32 cellular contexts compared by ENCODE assay signal in genomic region chr18:73597832-73598615, GRCh38.
A peak's percentile ranks its signal among the peaks of the same experiment; 100 is the strongest.
DNase-seq lines count a peak whose midpoint lies in the region; ATAC-seq and TF ChIP-seq lines count a peak whose summit lies in the region.
"Had no signal": no experiment of that assay in that cellular context is flagged by ENCODE, and none has a peak within 500 bp of the region (broad histone marks: within the 10 kb centered on the region; RNA-seq: fewer than 3 reads in every experiment).

No MANE protein-coding gene starts in this region.

- H3K4me2 ChIP-seq in PC-3 (ENCODE audit: low read length), result no peak overlapping the region

- peaks cover 5% of the 10 kb centered on the region for H3K36me3 Mint-ChIP-seq in natural killer cell treated with Interleukin-12 subunit alpha and Interleukin-12 subunit beta and Interleukin-15 and Interleukin-18, amount 100 ng/mL, for 72 hours
- H3K36me3 Mint-ChIP-seq in natural killer cell (peaks cover 7% of the 10 kb centered on the region), osteocyte (ENCODE audit: unreplicated experiment) (no peaks in the 10 kb centered on the region), HFFc6 (ENCODE audit: low read depth) (no peaks in the 10 kb centered on the region)
- H3K36me3 Mint-ChIP-seq: CD8-positive, alpha-beta memory T cell; immature natural killer cell; memory B cell had no signal

- BruUV-seq in PC-3 (replicated peaks; lab: Mats Ljungman, UMichigan), result no TSS peak

- H3K36me3 ChIP-seq in PC-3 (ENCODE audit: low read depth, low read length), result no peaks in the 10 kb centered on the region
- H3K36me3 ChIP-seq: esophagus muscularis mucosa, sigmoid colon had no signal

- H3K27me3 ChIP-seq in PC-3 (ENCODE audit: low read length), result no peaks in the 10 kb centered on the region
- H3K27me3 ChIP-seq: esophagus muscularis mucosa, sigmoid colon, testis had no signal

- POLR2A ChIA-PET in PC-3 (lab: Charles Lee; ENCODE audit: unreplicated experiment), result no interaction called here

- no peak overlapping the region for H2AFZ ChIP-seq in PC-3 (ENCODE audit: low read length)

- TF ChIP-seq CTCF in natural killer cell (IDR thresholded peaks at IDR 0.05) (no peak), PC-3 (conservative IDR thresholded peaks at IDR 0.05; ENCODE audit: low read depth, low read length) (no peak), osteocyte (IDR thresholded peaks at IDR 0.05) (no peak), HFFc6 (IDR thresholded peaks at IDR 0.05) (no peak)

- peaks cover 0 to 9% of the 10 kb centered on the region in 2 donors for H3K4me1 Mint-ChIP-seq in natural killer cell treated with Interleukin-12 subunit alpha and Interleukin-12 subunit beta and Interleukin-15 and Interleukin-18, amount 100 ng/mL, for 72 hours (ENCODE audit: low read depth in 2 of 2)
- H3K4me1 Mint-ChIP-seq in natural killer cell, result peaks cover 0 to 8% of the 10 kb centered on the region in 2 donors
- no peaks in the 10 kb centered on the region for H3K4me1 Mint-ChIP-seq in osteocyte (ENCODE audit: unreplicated experiment)
- H3K4me1 Mint-ChIP-seq in HFFc6 (ENCODE audit: low read depth), result peaks cover 14% of the 10 kb centered on the region
- H3K4me1 Mint-ChIP-seq: activated naive CD8-positive, alpha-beta T cell treated with anti-CD3 and anti-CD28 coated beads, Interleukin-2, amount 50 U/mL, for 24 hours; B cell; CD8-positive, alpha-beta memory T cell; memory B cell had no signal

- no peak overlapping the region for H3K27ac ChIP-seq in PC-3 (ENCODE audit: low read length)
- H3K27ac ChIP-seq: esophagus muscularis mucosa, psoas muscle, sigmoid colon, testis had no signal

- H3K9me3 Mint-ChIP-seq in natural killer cell treated with Interleukin-12 subunit alpha and Interleukin-12 subunit beta and Interleukin-15 and Interleukin-18, amount 100 ng/mL, for 72 hours, result peaks cover 20% of the 10 kb centered on the region
- peaks cover 8% of the 10 kb centered on the region in 2 donors for H3K9me3 Mint-ChIP-seq in natural killer cell
- no peaks in the 10 kb centered on the region for H3K9me3 Mint-ChIP-seq in osteocyte (ENCODE audit: unreplicated experiment)
- no peaks in the 10 kb centered on the region for H3K9me3 Mint-ChIP-seq in HFFc6
- H3K9me3 Mint-ChIP-seq: activated naive CD8-positive, alpha-beta T cell treated with anti-CD3 and anti-CD28 coated beads, Interleukin-2, amount 50 U/mL, for 24 hours had no signal

- intact Hi-C loops in natural killer cell (cut with micrococcal nuclease), result no loop called here
- intact Hi-C loops in PC-3 (cut with micrococcal nuclease), result no loop called here

- H3K9ac ChIP-seq in PC-3 (ENCODE audit: low read length), result no peak overlapping the region

- H4K20me1 ChIP-seq in PC-3 (ENCODE audit: low read length), result no peaks in the 10 kb centered on the region

- H3K4me3 ChIP-seq in PC-3 (ENCODE audit: low read length), result no peak overlapping the region
- H3K4me3 ChIP-seq: esophagus muscularis mucosa, psoas muscle, sigmoid colon, testis had no signal

- no peaks in the 10 kb centered on the region for H3F3A ChIP-seq in PC-3 (ENCODE audit: low read length, unreplicated experiment)

- no peak for DNase-seq in natural killer cell treated with Interleukin-12 subunit alpha and Interleukin-12 subunit beta and Interleukin-15 and Interleukin-18, amount 100 ng/mL, for 72 hours (ENCODE audit: low spot score)
- DNase-seq in natural killer cell (no peak), PC-3 (peak; percentile 11), iPS-NIHi7 (ENCODE audit: extremely low spot score) (peak; percentile 19), DMS53 (lab: John Stamatoyannopoulos, UW) (no peak), NCI-H2171 treated with DMSO at 0.1 percent for 48 hours (lab: John Stamatoyannopoulos, UW) (no peak), osteocyte (ENCODE audit: extremely low spot score, unreplicated experiment) (no peak), HFFc6 (no peak)
- DNase-seq: activated CD4-positive, alpha-beta T cell treated with anti-CD3 and anti-CD28 coated beads for 48 hours; activated gamma-delta T cell treated with Interleukin-2 at 50 U/mL for 16 hours; activated naive CD8-positive, alpha-beta T cell treated with anti-CD3 and anti-CD28 coated beads, Interleukin-2, amount 50 U/mL, for 24 hours; activated T-cell treated with anti-CD3 and anti-CD28 coated beads, Interleukin-2, amount 50 U/mL, for 4 hours; CD8-positive, alpha-beta memory T cell; central memory CD4-positive, alpha-beta T cell; DMS153; foreskin melanocyte; Kasumi-1; left colon; NCI-H1092; NCI-H2029; NCI-H2227 treated with DMSO at 0.1 percent for 48 hours; NCI-H69; psoas muscle; sigmoid colon; stimulated activated naive CD4-positive, alpha-beta T cell; testis had no signal

- H3K4me3 Mint-ChIP-seq in natural killer cell treated with Interleukin-12 subunit alpha and Interleukin-12 subunit beta and Interleukin-15 and Interleukin-18, amount 100 ng/mL, for 72 hours, result no peak overlapping the region
- H3K4me3 Mint-ChIP-seq in natural killer cell (no peak overlapping the region), osteocyte (ENCODE audit: unreplicated experiment) (no peak overlapping the region), HFFc6 (no peak overlapping the region)
- H3K4me3 Mint-ChIP-seq: activated naive CD8-positive, alpha-beta T cell treated with anti-CD3 and anti-CD28 coated beads, Interleukin-2, amount 50 U/mL, for 24 hours; activated T-cell treated with anti-CD3 and anti-CD28 coated beads, Interleukin-2, amount 50 U/mL, for 4 hours; B cell; CD8-positive, alpha-beta memory T cell; immature natural killer cell; memory B cell had no signal

- no peaks in the 10 kb centered on the region for H3K79me2 ChIP-seq in PC-3 (ENCODE audit: low read length)

- no peaks in the 10 kb centered on the region for H3K9me3 ChIP-seq in PC-3 (ENCODE audit: low read length)
- H3K9me3 ChIP-seq: esophagus muscularis mucosa, psoas muscle, sigmoid colon, testis had no signal

- no peaks in the 10 kb centered on the region for H3K27me3 Mint-ChIP-seq in natural killer cell treated with Interleukin-12 subunit alpha and Interleukin-12 subunit beta and Interleukin-15 and Interleukin-18, amount 100 ng/mL, for 72 hours
- no peaks in the 10 kb centered on the region for H3K27me3 Mint-ChIP-seq in natural killer cell (ENCODE audit: low read depth in 2 of 2)
- peaks cover 10% of the 10 kb centered on the region for H3K27me3 Mint-ChIP-seq in osteocyte (ENCODE audit: unreplicated experiment)
- H3K27me3 Mint-ChIP-seq in HFFc6 (ENCODE audit: insufficient read depth), result no peaks in the 10 kb centered on the region
- H3K27me3 Mint-ChIP-seq: activated naive CD8-positive, alpha-beta T cell treated with anti-CD3 and anti-CD28 coated beads, Interleukin-2, amount 50 U/mL, for 24 hours; B cell; CD8-positive, alpha-beta memory T cell; memory B cell had no signal

- no peak overlapping the region for H3K27ac Mint-ChIP-seq in natural killer cell treated with Interleukin-12 subunit alpha and Interleukin-12 subunit beta and Interleukin-15 and Interleukin-18, amount 100 ng/mL, for 72 hours
- H3K27ac Mint-ChIP-seq in natural killer cell, result no peak overlapping the region
- H3K27ac Mint-ChIP-seq in osteocyte (ENCODE audit: unreplicated experiment), result no peak overlapping the region
- H3K27ac Mint-ChIP-seq in HFFc6, result no peak overlapping the region
- H3K27ac Mint-ChIP-seq: activated naive CD8-positive, alpha-beta T cell treated with anti-CD3 and anti-CD28 coated beads, Interleukin-2, amount 50 U/mL, for 24 hours; B cell; CD8-positive, alpha-beta memory T cell; immature natural killer cell; memory B cell had no signal

- H3K4me1 ChIP-seq in PC-3 (ENCODE audit: insufficient read depth, low read length), result no peaks in the 10 kb centered on the region
- H3K4me1 ChIP-seq: esophagus muscularis mucosa, psoas muscle, sigmoid colon, testis had no signal

- no peaks in the 10 kb centered on the region for H3K9me2 ChIP-seq in PC-3 (replicated peaks; ENCODE audit: low read length)

- ATAC-seq in natural killer cell treated with Interleukin-12 subunit alpha and Interleukin-12 subunit beta and Interleukin-15 and Interleukin-18, amount 100 ng/mL, for 72 hours, result peak; percentile 40 to 48
- ATAC-seq in natural killer cell, result no peak
- ATAC-seq in PC-3, result no peak
- ATAC-seq: activated naive CD8-positive, alpha-beta T cell treated with anti-CD3 and anti-CD28 coated beads, Interleukin-2, amount 50 U/mL, for 24 hours; activated T-cell treated with anti-CD3 and anti-CD28 coated beads, Interleukin-2, amount 50 U/mL, for 4 hours; HepG2; left colon; psoas muscle; Right ventricle myocardium inferior had no signal

- CTCF ChIA-PET in PC-3 (lab: Charles Lee), result no interaction called here

Comparison
In these comparisons a context has a peak if more than half of its experiments do, and no peak if none do; other contexts are left out.
1. ATAC-seq: peak in natural killer cell treated with Interleukin-12 subunit alpha and Interleukin-12 subunit beta and Interleukin-15 and Interleukin-18, amount 100 ng/mL, for 72 hours (2 of 2); none in natural killer cell (0 of 3) and PC-3 (single experiment).
2. DNase-seq: peak in PC-3 (single experiment) and iPS-NIHi7 (single experiment); none in natural killer cell treated with Interleukin-12 subunit alpha and Interleukin-12 subunit beta and Interleukin-15 and Interleukin-18, amount 100 ng/mL, for 72 hours (single experiment), natural killer cell (single experiment), DMS53 (single experiment), NCI-H2171 treated with DMSO at 0.1 percent for 48 hours (single experiment), osteocyte (single experiment) and HFFc6 (single experiment).